ENCODE assay signal across 1 cellular context in genomic region chr3:12964713-12965612, GRCh38.
TF ChIP-seq lines count a peak whose summit lies in the region.

No MANE protein-coding gene starts in this region.

TF ChIP-seq in HepG2, 621 proteins besides CTCF, POLR2A, EP300 and RAD21 (continued from another document):
- TF ChIP-seq POGK (CRISPR knock-in tag; conservative IDR thresholded peaks at IDR 0.05) (0 out of 2 replicates have a peak, but pooled peaks have one; percentile 48), ESRRA (CRISPR knock-in tag; IDR thresholded peaks at IDR 0.05; ENCODE audit: low read depth) (no peak), TIGD3 (CRISPR knock-in tag; IDR thresholded peaks at IDR 0.05; ENCODE audit: borderline replicate concordance) (no peak), ZNF678 (CRISPR knock-in tag; IDR thresholded peaks at IDR 0.05) (no peak), ZNF30 (CRISPR knock-in tag; IDR thresholded peaks at IDR 0.05) (no peak), ZNF776 (CRISPR knock-in tag; IDR thresholded peaks at IDR 0.05) (no peak), ZBTB20 (CRISPR knock-in tag; IDR thresholded peaks at IDR 0.05; ENCODE audit: borderline replicate concordance, low read depth) (no peak), TAF15 (IDR thresholded peaks at IDR 0.05; ENCODE audit: low read depth, low read length, poor library complexity, severe bottlenecking) (no peak), DMAP1 (CRISPR knock-in tag; IDR thresholded peaks at IDR 0.05) (peak; percentile 87), TCF7L2 (IDR thresholded peaks at IDR 0.05; ENCODE audit: low read depth, low read length) (no peak), MTF1 (CRISPR knock-in tag; IDR thresholded peaks at IDR 0.05) (no peak), ZNF333 (CRISPR knock-in tag; IDR thresholded peaks at IDR 0.05; ENCODE audit: borderline replicate concordance) (no peak), FOXA3 (CRISPR knock-in tag; IDR thresholded peaks at IDR 0.05) (peak; percentile 98), UBTF (CRISPR knock-in tag; IDR thresholded peaks at IDR 0.05) (peak; percentile 55), ZSCAN22 (CRISPR knock-in tag; IDR thresholded peaks at IDR 0.05) (no peak), ZNF615 (CRISPR knock-in tag; IDR thresholded peaks at IDR 0.05; ENCODE audit: borderline replicate concordance) (no peak), ZNF275 (CRISPR knock-in tag; IDR thresholded peaks at IDR 0.05; ENCODE audit: borderline replicate concordance) (no peak), HOXA9 (CRISPR knock-in tag; IDR thresholded peaks at IDR 0.05; ENCODE audit: borderline replicate concordance) (no peak), TFAP4 (IDR thresholded peaks at IDR 0.05; ENCODE audit: borderline replicate concordance, low read depth) (peak; percentile 86)
